24 cellular contexts compared by ENCODE assay signal in the genomic region with DNA sequence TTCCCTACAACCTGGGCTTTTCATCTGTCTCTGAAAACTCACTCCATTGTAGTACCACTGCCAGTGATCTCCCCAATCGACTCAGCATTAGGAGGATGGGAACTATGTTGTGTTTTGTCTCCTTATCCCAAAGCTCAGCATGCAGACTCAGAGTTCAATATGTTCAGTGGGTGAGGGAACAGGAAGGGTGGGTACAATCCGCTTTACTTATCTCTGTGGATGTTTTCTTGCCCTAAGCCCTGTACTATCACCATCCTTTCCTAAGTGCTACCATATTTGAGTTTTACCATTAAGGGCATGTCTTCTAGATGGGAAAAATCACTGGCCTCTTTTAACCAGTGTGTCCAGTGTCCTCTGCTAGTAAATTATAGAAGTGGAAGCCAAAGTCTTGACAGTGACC.
"Had no signal": no experiment of that assay in that cellular context is flagged by ENCODE, and none has a peak within 500 bp of the region (broad histone marks: within the 10 kb centered on the region; RNA-seq: fewer than 3 reads in every experiment).

No MANE protein-coding gene starts in this region.

- H3K36me3 Mint-ChIP-seq: naive B cell; natural killer cell; stimulated activated memory B cell treated with anti-CD40 and anti-IgM and Interleukin-4, amounts not matched to agents 10 μg/mL and 1 μg/mL and 100 μg/mL, for 72 hours had no signal

- ATAC-seq: heart right ventricle; natural killer cell; stimulated activated memory B cell treated with anti-CD40 and anti-IgM and Interleukin-4, amounts not matched to agents 10 μg/mL and 1 μg/mL and 100 μg/mL, for 72 hours; stimulated activated naive CD8-positive, alpha-beta T cell treated with anti-CD3 and anti-CD28 coated beads, Interleukin-15, amount 100 ng/mL, for 72 hours had no signal

- H3K27ac ChIP-seq: heart right ventricle, hepatocyte, ovary, right atrium auricular region, testis, thyroid gland, transverse colon, upper lobe of left lung, vagina had no signal

- H3K4me3 ChIP-seq: heart right ventricle, hepatocyte, lung, ovary, right atrium auricular region, smooth muscle cell, testis, thyroid gland, transverse colon, upper lobe of left lung, vagina had no signal

- H3K9me3 ChIP-seq: ovary, right atrium auricular region, testis, thyroid gland, transverse colon, upper lobe of left lung, vagina had no signal

- H3K27me3 ChIP-seq: heart right ventricle, hepatocyte, ovary, right atrium auricular region, testis, thyroid gland, transverse colon, upper lobe of left lung, vagina had no signal

- H3K4me3 Mint-ChIP-seq: mesothelial cell of epicardium; naive B cell; natural killer cell; stimulated activated memory B cell treated with anti-CD40 and anti-IgM and Interleukin-4, amounts not matched to agents 10 μg/mL and 1 μg/mL and 100 μg/mL, for 72 hours; stimulated activated naive CD8-positive, alpha-beta T cell treated with anti-CD3 and anti-CD28 coated beads, Interleukin-15, amount 100 ng/mL, for 72 hours had no signal

- H3K4me1 Mint-ChIP-seq: naive B cell; natural killer cell; stimulated activated memory B cell treated with anti-CD40 and anti-IgM and Interleukin-4, amounts not matched to agents 10 μg/mL and 1 μg/mL and 100 μg/mL, for 72 hours; stimulated activated naive CD8-positive, alpha-beta T cell treated with anti-CD3 and anti-CD28 coated beads, Interleukin-15, amount 100 ng/mL, for 72 hours had no signal

- H3K36me3 ChIP-seq: ovary, right atrium auricular region, thyroid gland, transverse colon, upper lobe of left lung, vagina had no signal

- DNase-seq: heart right ventricle; islet precursor cell; mesendoderm; naive B cell; natural killer cell; ovary; stimulated activated CD4-positive, alpha-beta T cell treated with anti-CD3 and anti-CD28 coated beads, Interleukin-1b, Interleukin-23, amount 100 ng/mL, for 48 hours; stimulated activated CD4-positive, alpha-beta T cell treated with anti-CD3 and anti-CD28 coated beads, Interleukin-2, amount 100 ng/mL, for 48 hours; stimulated activated CD4-positive, alpha-beta T cell treated with anti-CD3 and anti-CD28 coated beads, Interleukin-4, amount 100 ng/mL, for 4 hours; stimulated activated CD8-positive, alpha-beta memory T cell treated with anti-CD3 and anti-CD28 coated beads, Interleukin-4, amount 100 ng/mL, for 48 hours; stimulated activated naive CD4-positive, alpha-beta T cell treated with Interleukin-2 at 50 U/mL for 16 hours; stimulated activated naive CD8-positive, alpha-beta T cell treated with anti-CD3 and anti-CD28 coated beads, Interleukin-15, amount 100 ng/mL, for 72 hours; testis; thyroid gland; transverse colon; upper lobe of left lung had no signal

- H3K27me3 Mint-ChIP-seq: progenitor cell of endocrine pancreas had no signal

- H3K4me1 ChIP-seq: right atrium auricular region, testis, thyroid gland, transverse colon, upper lobe of left lung, vagina had no signal

- H3K9me3 Mint-ChIP-seq: mesothelial cell of epicardium; natural killer cell; stimulated activated memory B cell treated with anti-CD40 and anti-IgM and Interleukin-4, amounts not matched to agents 10 μg/mL and 1 μg/mL and 100 μg/mL, for 72 hours; stimulated activated naive CD8-positive, alpha-beta T cell treated with anti-CD3 and anti-CD28 coated beads, Interleukin-15, amount 100 ng/mL, for 72 hours had no signal

- H3K27ac Mint-ChIP-seq: mesothelial cell of epicardium; naive B cell; natural killer cell; progenitor cell of endocrine pancreas; stimulated activated memory B cell treated with anti-CD40 and anti-IgM and Interleukin-4, amounts not matched to agents 10 μg/mL and 1 μg/mL and 100 μg/mL, for 72 hours; stimulated activated naive CD8-positive, alpha-beta T cell treated with anti-CD3 and anti-CD28 coated beads, Interleukin-15, amount 100 ng/mL, for 72 hours had no signal
